Comparison of ENCODE assay signal across 1 cellular context in the genomic region with DNA sequence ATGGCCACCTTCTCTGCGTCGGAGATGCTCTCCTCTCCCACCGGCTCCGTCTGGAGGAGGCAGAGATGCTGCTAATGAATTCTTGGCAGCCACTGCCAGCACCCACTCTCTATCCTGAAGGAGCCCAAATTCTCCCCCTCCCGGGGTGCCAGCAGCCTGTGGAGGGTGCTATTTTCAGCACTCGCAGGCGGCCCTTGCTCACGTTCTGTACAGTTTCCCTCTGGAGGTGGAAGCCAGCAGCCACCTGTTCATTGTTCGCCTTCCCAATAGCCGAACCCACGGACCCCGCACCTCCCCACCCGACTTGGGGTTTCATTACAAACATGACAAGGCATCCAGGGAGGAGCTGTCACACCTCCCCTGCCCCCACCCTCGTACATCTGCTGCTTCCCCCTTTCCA.
TF ChIP-seq lines count a peak whose summit lies in the region.

No MANE protein-coding gene starts in this region.

TF ChIP-seq in IMR-90, 13 proteins besides CTCF, POLR2A, EP300 and RAD21:
- TF ChIP-seq RFX5 (IDR thresholded peaks at IDR 0.05; ENCODE audit: low read depth, low read length): no peak
- TF ChIP-seq, protein P1, sequence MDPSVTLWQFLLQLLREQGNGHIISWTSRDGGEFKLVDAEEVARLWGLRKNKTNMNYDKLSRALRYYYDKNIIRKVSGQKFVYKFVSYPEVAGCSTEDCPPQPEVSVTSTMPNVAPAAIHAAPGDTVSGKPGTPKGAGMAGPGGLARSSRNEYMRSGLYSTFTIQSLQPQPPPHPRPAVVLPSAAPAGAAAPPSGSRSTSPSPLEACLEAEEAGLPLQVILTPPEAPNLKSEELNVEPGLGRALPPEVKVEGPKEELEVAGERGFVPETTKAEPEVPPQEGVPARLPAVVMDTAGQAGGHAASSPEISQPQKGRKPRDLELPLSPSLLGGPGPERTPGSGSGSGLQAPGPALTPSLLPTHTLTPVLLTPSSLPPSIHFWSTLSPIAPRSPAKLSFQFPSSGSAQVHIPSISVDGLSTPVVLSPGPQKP (IDR thresholded peaks at IDR 0.05; ENCODE audit: borderline replicate concordance, low read depth, low read length): no peak
- TF ChIP-seq MXI1 (IDR thresholded peaks at IDR 0.05; ENCODE audit: borderline replicate concordance, low read depth, low read length): no peak
- TF ChIP-seq MAZ (IDR thresholded peaks at IDR 0.05; ENCODE audit: borderline replicate concordance, low read depth, low read length): no peak
- TF ChIP-seq NFE2L2 (IDR thresholded peaks at IDR 0.05; ENCODE audit: low read depth, low read length): no peak
- TF ChIP-seq CEBPB (IDR thresholded peaks at IDR 0.05; ENCODE audit: low read depth, low read length): no peak
